10 cellular contexts compared by ENCODE assay signal in genomic region chr16:66996324-66996982, GRCh38. TPM values are rescaled to one million over a fixed set of nuclear protein-coding genes. Genes with fewer than 3 reads are reported as not detected.
DNase-seq lines count a peak whose midpoint lies in the region; ATAC-seq and TF ChIP-seq lines count a peak whose summit lies in the region.
"Had no signal": no experiment of that assay in that cellular context is flagged by ENCODE, and none has a peak within 500 bp of the region (broad histone marks: within the 10 kb centered on the region; RNA-seq: fewer than 3 reads in every experiment).

No MANE protein-coding gene starts in this region.

- H3K27me3 ChIP-seq in BLaER1, result no peaks in the 10 kb centered on the region

- ATAC-seq in left cardiac atrium, result peak; percentile 39 to 77

- no peaks in the 10 kb centered on the region for H3K36me3 ChIP-seq in BLaER1

- H3K4me3 ChIP-seq in BLaER1 (no peak overlapping the region), astrocyte of the cerebellum (ENCODE audit: low read depth, low read length) (no peak overlapping the region)

- peaks cover 4% of the 10 kb centered on the region; the same call in 1 of the 2 replicates for H4K20me1 ChIP-seq in BLaER1

- H3K9me3 ChIP-seq in BLaER1, result no peaks in the 10 kb centered on the region

- in situ Hi-C loops in astrocyte of the cerebellum (cut with HindIII; ENCODE audit: low sequenced_read_pairs), result no loop called here

- H3K27ac ChIP-seq in BLaER1, result no peak overlapping the region

- no peak overlapping the region for H3K9ac ChIP-seq in BLaER1

- intact Hi-C loops in left cardiac atrium (cut with DNase I) (no loop called here), posterior cingulate gyrus (cut with DNase I) (no loop called here)

- H3K27ac Mint-ChIP-seq in type B pancreatic cell, result no peak overlapping the region
- H3K27ac Mint-ChIP-seq: activated naive CD4-positive, alpha-beta T cell treated with anti-CD3 and anti-CD28 coated beads, Interleukin-2, amount 10 ng/mL, durations not matched to agents 7 days and 5 days had no signal

- no peak overlapping the region for H3K4me3 Mint-ChIP-seq in type B pancreatic cell
- H3K4me3 Mint-ChIP-seq: activated naive CD4-positive, alpha-beta T cell treated with anti-CD3 and anti-CD28 coated beads, Interleukin-2, amount 10 ng/mL, durations not matched to agents 7 days and 5 days had no signal

- no peaks in the 10 kb centered on the region for H3K36me3 Mint-ChIP-seq in type B pancreatic cell

- no peaks in the 10 kb centered on the region for H3K4me1 Mint-ChIP-seq in type B pancreatic cell (ENCODE audit: unreplicated experiment)

- peaks cover 32% of the 10 kb centered on the region for H3K4me1 ChIP-seq in BLaER1

- no peaks in the 10 kb centered on the region for H3K9me3 Mint-ChIP-seq in type B pancreatic cell
- H3K9me3 Mint-ChIP-seq: activated naive CD4-positive, alpha-beta T cell treated with anti-CD3 and anti-CD28 coated beads, Interleukin-2, amount 10 ng/mL, durations not matched to agents 7 days and 5 days had no signal

- H3K4me2 ChIP-seq in BLaER1, result peak overlapping the region; percentile 42; the same call in 1 of the 2 replicates

- H3K27me3 Mint-ChIP-seq in type B pancreatic cell, result peaks cover 38% of the 10 kb centered on the region
- H3K27me3 Mint-ChIP-seq: activated naive CD4-positive, alpha-beta T cell treated with anti-CD3 and anti-CD28 coated beads, Interleukin-2, amount 10 ng/mL, durations not matched to agents 7 days and 5 days had no signal

- TF ChIP-seq CTCF in astrocyte of the cerebellum (IDR thresholded peaks at IDR 0.05; ENCODE audit: low read depth, low read length, missing control alignments) (no peak), type B pancreatic cell (conservative IDR thresholded peaks at IDR 0.05) (no peak)

- DNase-seq in astrocyte of the cerebellum (ENCODE audit: low read depth) (peak; percentile 54), left cardiac atrium (peak; percentile 72), posterior cingulate gyrus (peak in 9 of 10 donors; percentile 39 to 95 (median 73)), type B pancreatic cell (ENCODE audit: extremely low spot score, unreplicated experiment) (no peak)
- DNase-seq in stimulated activated naive CD4-positive, alpha-beta T cell treated with Interleukin-2 at 50 U/mL for 16 hours (lab: John Stamatoyannopoulos, UW), result no peak
- DNase-seq in activated CD4-positive, alpha-beta T cell treated with anti-CD3 and anti-CD28 coated beads for 48 hours, result no peak
- no peak for DNase-seq in stimulated activated CD4-positive, alpha-beta T cell treated with anti-CD3 and anti-CD28 coated beads, Interleukin-4, amount 100 ng/mL, for 4 hours
- DNase-seq: activated naive CD4-positive, alpha-beta T cell treated with anti-CD3 and anti-CD28 coated beads, Interleukin-2, amount 10 ng/mL, durations not matched to agents 7 days and 5 days had no signal

RNA-seq across cellular contexts. Expression of gene CES4A, which starts 8.1 kb away (rescaled TPM):
- total RNA-seq in left cardiac atrium (1 to 10 TPM; 5.2 to 8.5 TPM), type B pancreatic cell (ENCODE audit: low replicate concordance) (11.5 and 13.9 TPM in 2 replicates)
- total RNA-seq: NCI-H460 had no signal

RNA-seq across cellular contexts. Expression of gene CBFB, which starts 32.5 kb away (rescaled TPM):
- 10 to 100 TPM; 29.2 to 34.6 TPM for total RNA-seq in left cardiac atrium
- total RNA-seq in type B pancreatic cell (ENCODE audit: low replicate concordance), result 48.8 and 77.1 TPM in 2 replicates

RNA-seq across cellular contexts. Expression of gene CES3, which starts 35.4 kb away (rescaled TPM):
- total RNA-seq in left cardiac atrium (1 to 10 TPM in 1 of 2 donors, under 1 TPM in 1; 0.63 to 1.4 TPM), type B pancreatic cell (ENCODE audit: low replicate concordance) (0.48 and 1.1 TPM in 2 replicates)

Comparison
In these comparisons a context has a peak if more than half of its experiments do, and no peak if none do; other contexts are left out.
1. DNase-seq: peak in astrocyte of the cerebellum (single experiment), left cardiac atrium (single experiment) and posterior cingulate gyrus (9 of 10); none in stimulated activated naive CD4-positive, alpha-beta T cell treated with Interleukin-2 at 50 U/mL for 16 hours (single experiment), activated CD4-positive, alpha-beta T cell treated with anti-CD3 and anti-CD28 coated beads for 48 hours (single experiment), stimulated activated CD4-positive, alpha-beta T cell treated with anti-CD3 and anti-CD28 coated beads, Interleukin-4, amount 100 ng/mL, for 4 hours (0 of 2) and type B pancreatic cell (single experiment).